12 cellular contexts compared by ENCODE assay signal in genomic region chr12:11778703-11779102, GRCh38.
DNase-seq lines count a peak whose midpoint lies in the region; ATAC-seq and TF ChIP-seq lines count a peak whose summit lies in the region.
"Had no signal": no experiment of that assay in that cellular context is flagged by ENCODE, and none has a peak within 500 bp of the region (broad histone marks: within the 10 kb centered on the region; RNA-seq: fewer than 3 reads in every experiment).

No MANE protein-coding gene starts in this region.

- ATAC-seq in CD4-positive, alpha-beta T cell (ENCODE audit: poor library complexity) = no peak

- peak overlapping the region; percentile 29 for H3K4me2 ChIP-seq in osteoblast (ENCODE audit: insufficient read depth, low read length)

- no peak overlapping the region for H3K4me3 ChIP-seq in Jurkat, Clone E6-1 (ENCODE audit: low read length)
- H3K4me3 ChIP-seq in brain microvascular endothelial cell (ENCODE audit: low read depth, low read length) = no peak overlapping the region
- H3K4me3 ChIP-seq in osteoblast (ENCODE audit: insufficient read depth, low read length) = no peak overlapping the region

- POLR2A ChIA-PET in CD4-positive, alpha-beta T cell (lab: Charles Lee) = no interaction called here

- no peak for DNase-seq in CD4-positive, alpha-beta T cell
- peak; percentile 96 for DNase-seq in Jurkat, Clone E6-1 (ENCODE audit: low read depth, low spot score)
- DNase-seq in brain microvascular endothelial cell (no peak), osteoblast (ENCODE audit: insufficient read length, low spot score, missing footprints) (no peak), D341Med (ENCODE audit: low spot score) (no peak), NCI-H1105 treated with DMSO at 0.1 percent for 48 hours (lab: John Stamatoyannopoulos, UW) (no peak), A172 (ENCODE audit: low spot score) (no peak), SK-N-DZ (ENCODE audit: low spot score) (no peak)
- DNase-seq: anterior cingulate cortex; CD4-positive, alpha-beta memory T cell; hypothalamus; stimulated activated CD4-positive, alpha-beta T cell treated with anti-CD3 and anti-CD28 coated beads, Interleukin-2, amount 100 ng/mL, for 48 hours had no signal

- H3K27ac Mint-ChIP-seq in CD4-positive, alpha-beta T cell = peak overlapping the region; percentile 25

- H3K4me3 Mint-ChIP-seq in CD4-positive, alpha-beta T cell = no peak overlapping the region

- H3K27me3 Mint-ChIP-seq in CD4-positive, alpha-beta T cell = no peaks in the 10 kb centered on the region
- H3K27me3 Mint-ChIP-seq: CD4-positive, alpha-beta memory T cell had no signal

- no peaks in the 10 kb centered on the region for H3K27me3 ChIP-seq in CD4-positive, alpha-beta T cell (ENCODE audit: control insufficient read depth, insufficient read depth, low read length)
- H3K27me3 ChIP-seq in brain microvascular endothelial cell (replicated peaks) (no peaks in the 10 kb centered on the region), osteoblast (ENCODE audit: insufficient read depth, low read length) (no peaks in the 10 kb centered on the region)

- no peak for TF ChIP-seq CTCF in CD4-positive, alpha-beta T cell (IDR thresholded peaks at IDR 0.05)
- no peak for TF ChIP-seq CTCF in brain microvascular endothelial cell (IDR thresholded peaks at IDR 0.05; ENCODE audit: low read depth, low read length, missing control alignments)
- TF ChIP-seq CTCF in osteoblast (IDR thresholded peaks at IDR 0.05; ENCODE audit: extremely low read depth, low read depth, low read length) = no peak

- peaks cover 9% of the 10 kb centered on the region for H3K36me3 Mint-ChIP-seq in CD4-positive, alpha-beta T cell (ENCODE audit: low read depth)

- H3K9me3 ChIP-seq in CD4-positive, alpha-beta T cell (ENCODE audit: control insufficient read depth, low read length) = no peaks in the 10 kb centered on the region
- no peaks in the 10 kb centered on the region for H3K9me3 ChIP-seq in osteoblast (ENCODE audit: low read depth, low read length)

- in situ Hi-C loops in brain microvascular endothelial cell (cut with HindIII; ENCODE audit: low pct_ligation_motif_present, low sequenced_read_pairs) = no loop called here

- no peaks in the 10 kb centered on the region for H4K20me1 ChIP-seq in osteoblast (ENCODE audit: insufficient read depth, low read length)

- no peak overlapping the region for H2AFZ ChIP-seq in osteoblast (ENCODE audit: low read length)

- no peak overlapping the region for H3K27ac ChIP-seq in CD4-positive, alpha-beta T cell (ENCODE audit: low read depth, low read length)
- H3K27ac ChIP-seq in brain microvascular endothelial cell (peak overlapping the region; percentile 21), osteoblast (ENCODE audit: low read depth, low read length) (peak overlapping the region; percentile 92)

- peaks cover 19% of the 10 kb centered on the region for H3K4me1 ChIP-seq in osteoblast (ENCODE audit: insufficient read depth, low read length)

- intact Hi-C loops in CD4-positive, alpha-beta T cell (cut with DNase I, micrococcal nuclease) = no loop called here

- H3K4me1 Mint-ChIP-seq in CD4-positive, alpha-beta T cell (ENCODE audit: low read depth) = peaks cover 58% of the 10 kb centered on the region

- no peaks in the 10 kb centered on the region for H3K9me3 Mint-ChIP-seq in CD4-positive, alpha-beta T cell

- H3K36me3 ChIP-seq in brain microvascular endothelial cell (replicated peaks) (no peaks in the 10 kb centered on the region), osteoblast (ENCODE audit: insufficient read depth, low read length) (no peaks in the 10 kb centered on the region)

- H3K79me2 ChIP-seq in osteoblast (ENCODE audit: insufficient read depth, low read length) = peaks cover 46% of the 10 kb centered on the region

- CTCF ChIA-PET in CD4-positive, alpha-beta T cell (lab: Charles Lee) = interaction anchor here (0.6 kb wide), 1 partner anchor 844 kb away, joined by 3 read pairs; no protein-coding TSS in a partner anchor
